ENCODE assay signal across 9 cellular contexts in the genomic region with DNA sequence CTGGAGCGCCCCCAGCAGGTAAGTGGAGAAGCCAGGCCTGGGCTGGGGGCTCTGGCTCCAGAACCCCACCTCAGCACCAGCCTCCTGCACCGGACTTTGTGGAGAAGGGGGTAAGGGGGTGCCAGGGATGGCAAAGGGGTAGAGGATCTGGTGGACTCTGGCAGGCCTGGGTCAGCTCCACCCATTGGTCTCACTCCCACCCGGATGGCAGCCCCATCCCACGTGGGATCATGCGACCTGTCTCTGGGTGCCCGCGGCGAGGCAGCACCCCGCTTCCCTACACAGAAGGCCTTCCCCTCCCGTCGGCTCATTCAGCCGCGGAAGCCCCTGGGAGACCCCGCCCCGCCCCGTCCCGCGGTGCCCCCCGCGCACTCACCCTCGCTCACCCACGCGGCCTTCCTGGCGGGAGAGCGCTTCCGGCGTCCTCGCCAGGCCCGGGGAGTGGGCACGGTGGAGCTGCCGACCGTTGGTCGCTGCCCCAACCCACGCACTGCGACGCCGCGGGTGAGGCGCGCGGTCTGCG. TPM values are rescaled to one million over a fixed set of nuclear protein-coding genes. Genes with fewer than 3 reads are reported as not detected.
DNase-seq lines count a peak whose midpoint lies in the region; ATAC-seq, FAIRE-seq and TF ChIP-seq lines count a peak whose summit lies in the region.
"Had no signal": no experiment of that assay in that cellular context is flagged by ENCODE, and none has a peak within 500 bp of the region (broad histone marks: within the 10 kb centered on the region; RNA-seq: fewer than 3 reads in every experiment).

No MANE protein-coding gene starts in this region.

- H3K36me3 ChIP-seq in ascending aorta = no peaks in the 10 kb centered on the region
- no peaks in the 10 kb centered on the region for H3K36me3 ChIP-seq in iPS DF 6.9 (ENCODE audit: control insufficient read depth, insufficient read depth, low read length)

- no CpG with 5 or more reads among the region's 42 CpGs for WGBS in iPS DF 6.9 (ENCODE audit: insufficient coverage, insufficient read length)

- FAIRE-seq in GM12892 (lab: Jason Lieb, UNC) = peak; percentile 77

- peak overlapping the region; percentile 71 for H3K4me3 ChIP-seq in AG04449 (ENCODE audit: low read depth, low read length)
- H3K4me3 ChIP-seq in ascending aorta = peak overlapping the region; percentile 54 to 67
- peak overlapping the region; percentile 59; the same call in 1 of the 2 replicates for H3K4me3 ChIP-seq in iPS DF 6.9 (ENCODE audit: low read length)

- TF ChIP-seq CTCF in AG04449 (IDR thresholded peaks at IDR 0.05; ENCODE audit: insufficient read depth, low read length, missing control alignments) (no peak), ascending aorta (IDR thresholded peaks at IDR 0.05) (no peak)

- DNase-seq in AG04449 (ENCODE audit: low read depth, low spot score) (no peak), GM12892 (ENCODE audit: insufficient read length) (peak; percentile 76), RPMI8226 (peak; percentile 70), ascending aorta (ENCODE audit: low spot score in 2 of 2) (no peak), iPS DF 6.9 (ENCODE audit: low read depth, low spot score) (no peak), middle frontal gyrus (ENCODE audit: extremely low spot score, low spot score) (no peak)
- peak; percentile 19 for DNase-seq in stimulated activated CD4-positive, alpha-beta T cell treated with anti-CD3 and anti-CD28 coated beads, Interleukin-2, amount 100 ng/mL, for 4 hours (ENCODE audit: low read depth)

- H3K27ac ChIP-seq in ascending aorta = peak overlapping the region; percentile 79 to 82
- no peak overlapping the region for H3K27ac ChIP-seq in iPS DF 6.9 (ENCODE audit: low read length)

- POLR2A ChIA-PET in AG04449 (lab: Yijun Ruan, JAX) = interaction anchor here (0.7 to 1.8 kb wide), 2 partner anchors 10 to 33 kb away, joined by 3 to 13 read pairs; no protein-coding TSS in a partner anchor

- ATAC-seq in HG02973 (IDR thresholded peaks at IDR 0.05; ENCODE audit: unreplicated experiment) = peak; percentile 42

- H3K4me1 ChIP-seq in ascending aorta = peaks cover 3 to 15% of the 10 kb centered on the region in 2 donors
- peaks cover 2% of the 10 kb centered on the region; the same call in 1 of the 2 replicates for H3K4me1 ChIP-seq in iPS DF 6.9 (ENCODE audit: control insufficient read depth, insufficient read depth, low read length)

- no peaks in the 10 kb centered on the region for H3K27me3 ChIP-seq in ascending aorta
- H3K27me3 ChIP-seq in iPS DF 6.9 (ENCODE audit: control insufficient read depth, insufficient read depth, low read length) = no peaks in the 10 kb centered on the region

- H3K9me3 ChIP-seq in ascending aorta (no peaks in the 10 kb centered on the region), iPS DF 6.9 (ENCODE audit: control insufficient read depth, insufficient read depth, low read length) (no peaks in the 10 kb centered on the region)

- TF ChIP-seq POLR2A in GM12892 (IDR thresholded peaks at IDR 0.05; ENCODE audit: low read depth, low read length) = no peak

- CTCF ChIA-PET in AG04449 (lab: Yijun Ruan, JAX) = interaction anchor here (0.9 to 2.7 kb wide), 12 partner anchors 9 to 187 kb away, joined by 3 to 15 read pairs (median 4); no protein-coding TSS in a partner anchor

- intact Hi-C loops in ascending aorta (cut with DNase I) = loop anchor here (2.0 kb wide), 1 partner anchor 186 kb away; no protein-coding TSS in a partner anchor

RNA-seq across cellular contexts. Expression of a gene that starts 0.5 kb away (rescaled TPM):
- 0.32 TPM for polyA plus RNA-seq in GM12892 (2012; ENCODE audit: missing spikeins)
- 3.7 TPM for total RNA-seq in ascending aorta

RNA-seq across cellular contexts. Expression of a gene that starts 30.1 kb away (rescaled TPM):
- polyA plus RNA-seq in GM12892 (2012; ENCODE audit: missing spikeins) = 4.4 TPM
- total RNA-seq in ascending aorta = 13.5 TPM

RNA-seq across cellular contexts. Expression of a gene that starts 31.6 kb away (rescaled TPM):
- 26.1 TPM for polyA plus RNA-seq in GM12892 (2012; ENCODE audit: missing spikeins)
- total RNA-seq in ascending aorta = 20.2 TPM

RNA-seq across cellular contexts. Expression of a gene that starts 47.7 kb away (rescaled TPM):
- polyA plus RNA-seq in GM12892 (2012; ENCODE audit: missing spikeins) = 0.06 TPM
- not detected for total RNA-seq in ascending aorta
- total RNA-seq: HT1080 had no signal

RNA-seq across cellular contexts. Expression of a gene that starts 47.8 kb away (rescaled TPM):
- polyA plus RNA-seq in GM12892 (2012; ENCODE audit: missing spikeins) = not detected
- total RNA-seq in ascending aorta = not detected
- total RNA-seq: HT1080 had no signal

Comparison
In these comparisons a context has a peak if more than half of its experiments do, and no peak if none do; other contexts are left out.
1. DNase-seq: peak in GM12892 (single experiment), RPMI8226 (single experiment) and stimulated activated CD4-positive, alpha-beta T cell treated with anti-CD3 and anti-CD28 coated beads, Interleukin-2, amount 100 ng/mL, for 4 hours (single experiment); none in AG04449 (single experiment), ascending aorta (0 of 2), iPS DF 6.9 (single experiment) and middle frontal gyrus (single experiment).
2. Peak in every context shown above with its lines, with median percentiles within 50 percentile points of each other: H3K4me3 ChIP-seq.